Comparison of ENCODE assay signal across 14 cellular contexts in genomic region chr10:110056822-110057221, GRCh38. TPM values are rescaled to one million over a fixed set of nuclear protein-coding genes. Genes with fewer than 3 reads are reported as not detected.
DNase-seq lines count a peak whose midpoint lies in the region; ATAC-seq and TF ChIP-seq lines count a peak whose summit lies in the region.
"Had no signal": no experiment of that assay in that cellular context is flagged by ENCODE, and none has a peak within 500 bp of the region (broad histone marks: within the 10 kb centered on the region; RNA-seq: fewer than 3 reads in every experiment).

No MANE protein-coding gene starts in this region.

- peak overlapping the region; percentile 90 for H3K4me3 Mint-ChIP-seq in activated T-helper 17 cell treated with anti-CD3 and anti-CD28 coated beads, Interleukin-2, amount 50 U/mL, for 72 hours
- H3K4me3 Mint-ChIP-seq in H9 = no peak overlapping the region
- H3K4me3 Mint-ChIP-seq: activated CD4-positive, alpha-beta T cell treated with anti-CD3 and anti-CD28 coated beads, Interleukin-2, amount 10 ng/mL, durations not matched to agents 7 days and 5 days had no signal

- H2BK12ac ChIP-seq in H9 (ENCODE audit: insufficient read length, low read depth, low read length) = no peak overlapping the region

- H3K4me1 Mint-ChIP-seq in activated T-helper 17 cell treated with anti-CD3 and anti-CD28 coated beads, Interleukin-2, amount 50 U/mL, for 72 hours = peaks cover 59% of the 10 kb centered on the region
- peaks cover 5 to 8% of the 10 kb centered on the region in 2 experiments for H3K4me1 Mint-ChIP-seq in H9

- H2AK5ac ChIP-seq in H9 (ENCODE audit: insufficient read length, low read length) = no peak overlapping the region

- no peaks in the 10 kb centered on the region for H3K36me3 Mint-ChIP-seq in activated T-helper 17 cell treated with anti-CD3 and anti-CD28 coated beads, Interleukin-2, amount 50 U/mL, for 72 hours (ENCODE audit: low read depth)
- H3K36me3 Mint-ChIP-seq in H9 (ENCODE audit: insufficient read depth in 1 of 3, low read depth in 3 of 3) = no peaks in the 10 kb centered on the region

- H3K23me2 ChIP-seq in H9 (ENCODE audit: insufficient read length, low read depth, low read length, poor library complexity, severe bottlenecking) = no peaks in the 10 kb centered on the region

- H3K18ac ChIP-seq in H9 (ENCODE audit: insufficient read length, low read depth, low read length) = no peak overlapping the region

- H4K8ac ChIP-seq in H9 (replicated peaks; ENCODE audit: insufficient read length, low read depth, low read length) = no peak overlapping the region

- in situ Hi-C loops in Caki2 (cut with HindIII; ENCODE audit: low pct_unique_long_range_greater_than_20kb, low sequenced_read_pairs) = no loop called here

- POLR2A ChIA-PET in A673 (lab: Charles Lee; ENCODE audit: low non-redundant PET) = no interaction called here

- peaks cover 4% of the 10 kb centered on the region for H3K79me1 ChIP-seq in H9 (ENCODE audit: insufficient read depth, low read depth, low read length, poor library complexity, severe bottlenecking)

- DNase-seq in A673 (ENCODE audit: low spot score) (no peak), Caki2 (ENCODE audit: low read depth) (peak; percentile 36), glomerular visceral epithelial cell (ENCODE audit: extremely low spot score) (peak; percentile 39), mesenteric fat pad (ENCODE audit: low spot score) (no peak), H9 (no peak), NCI-H1105 treated with DMSO at 0.1 percent for 48 hours (lab: John Stamatoyannopoulos, UW) (no peak)
- DNase-seq in stimulated activated CD4-positive, alpha-beta T cell treated with anti-CD3 and anti-CD28 coated beads, Interleukin-4, amount 100 ng/mL, for 1 hour = no peak
- DNase-seq: activated CD4-positive, alpha-beta T cell treated with anti-CD3 and anti-CD28 coated beads, Interleukin-2, amount 10 ng/mL, durations not matched to agents 7 days and 5 days; activated naive CD4-positive, alpha-beta T cell treated with Interleukin-2 at 50 U/mL for 16 hours; CD8-positive, alpha-beta memory T cell; head of caudate nucleus; pancreas; stimulated activated naive CD8-positive, alpha-beta T cell treated with anti-CD3 and anti-CD28 coated beads, Interleukin-15, Interleukin-2, amounts not matched to agents 100 U/mL and 50 U/mL, for 24 hours had no signal

- intact Hi-C loops in A673 (cut with micrococcal nuclease; ENCODE audit: unreplicated experiment) = no loop called here

- no peak overlapping the region for H3K56ac ChIP-seq in H9 (ENCODE audit: insufficient read length, low read depth, low read length)

- H3K23ac ChIP-seq in H9 (ENCODE audit: insufficient read length, low read depth, low read length) = no peak overlapping the region

- no peak overlapping the region for H2AFZ ChIP-seq in H9 (ENCODE audit: low read length)

- H3K27ac ChIP-seq in A673 (ENCODE audit: low read depth, low read length, poor library complexity, severe bottlenecking) (peak overlapping the region; percentile 58), H9 (ENCODE audit: insufficient read length, low read depth, low read length) (no peak overlapping the region)
- H3K27ac ChIP-seq: pancreas had no signal

- H3K9ac ChIP-seq in H9 (ENCODE audit: extremely low read depth, insufficient read length, low read length) = no peak overlapping the region

- H3K4me1 ChIP-seq in A673 (ENCODE audit: insufficient read depth, low read length, poor library complexity, severe bottlenecking) = peaks cover 62% of the 10 kb centered on the region
- no peaks in the 10 kb centered on the region for H3K4me1 ChIP-seq in H9 (ENCODE audit: insufficient read depth, low read length)

- TF ChIP-seq CTCF in A673 (conservative IDR thresholded peaks at IDR 0.05; ENCODE audit: low read depth, low read length) = no peak
- TF ChIP-seq CTCF in H9 (conservative IDR thresholded peaks at IDR 0.05) = no peak

- no peaks in the 10 kb centered on the region for H3K9me3 Mint-ChIP-seq in activated T-helper 17 cell treated with anti-CD3 and anti-CD28 coated beads, Interleukin-2, amount 50 U/mL, for 72 hours
- no peaks in the 10 kb centered on the region for H3K9me3 Mint-ChIP-seq in H9
- H3K9me3 Mint-ChIP-seq: activated CD4-positive, alpha-beta T cell treated with anti-CD3 and anti-CD28 coated beads, Interleukin-2, amount 10 ng/mL, durations not matched to agents 7 days and 5 days; CD8-positive, alpha-beta memory T cell had no signal

- ATAC-seq in activated T-helper 17 cell treated with anti-CD3 and anti-CD28 coated beads, Interleukin-2, amount 50 U/mL, for 72 hours (replicated peaks) = no peak
- ATAC-seq: pancreas; stimulated activated naive CD8-positive, alpha-beta T cell treated with anti-CD3 and anti-CD28 coated beads, Interleukin-15, Interleukin-2, amounts not matched to agents 100 U/mL and 50 U/mL, for 24 hours had no signal

- H3K79me2 ChIP-seq in H9 (ENCODE audit: insufficient read depth, low read length) = no peaks in the 10 kb centered on the region; the same call in 1 of the 2 replicates

- H4K20me1 ChIP-seq in H9 (ENCODE audit: control insufficient read depth, insufficient read depth, insufficient read length) = no peaks in the 10 kb centered on the region

- H2BK20ac ChIP-seq in H9 (ENCODE audit: low read depth, low read length, poor library complexity, severe bottlenecking) = no peak overlapping the region

- no peaks in the 10 kb centered on the region for H3K9me3 ChIP-seq in A673 (ENCODE audit: low read depth, low read length, poor library complexity, severe bottlenecking)
- H3K9me3 ChIP-seq in H9 (ENCODE audit: control insufficient read depth, low read depth, low read length) = no peaks in the 10 kb centered on the region
- H3K9me3 ChIP-seq: pancreas had no signal

- H3K4me3 ChIP-seq in A673 (ENCODE audit: low read depth, low read length, poor library complexity, severe bottlenecking) = no peak overlapping the region
- H3K4me3 ChIP-seq: pancreas had no signal

- H4K5ac ChIP-seq in H9 (ENCODE audit: insufficient read length, low read depth, low read length) = no peak overlapping the region

- H3K27me3 Mint-ChIP-seq in activated T-helper 17 cell treated with anti-CD3 and anti-CD28 coated beads, Interleukin-2, amount 50 U/mL, for 72 hours = no peaks in the 10 kb centered on the region
- no peaks in the 10 kb centered on the region for H3K27me3 Mint-ChIP-seq in H9 (ENCODE audit: low read depth)
- H3K27me3 Mint-ChIP-seq: activated CD4-positive, alpha-beta T cell treated with anti-CD3 and anti-CD28 coated beads, Interleukin-2, amount 10 ng/mL, durations not matched to agents 7 days and 5 days; CD8-positive, alpha-beta memory T cell had no signal

- CTCF ChIA-PET in A673 (lab: Charles Lee) = interaction anchor here (1.4 kb wide), 1 partner anchor 77 kb away, joined by 5 read pairs; no protein-coding TSS in a partner anchor

- no peak overlapping the region for H3K4ac ChIP-seq in H9 (ENCODE audit: low read depth, low read length)

- no peak overlapping the region for H2BK5ac ChIP-seq in H9 (ENCODE audit: insufficient read length, low read length)

- H2BK120ac ChIP-seq in H9 (ENCODE audit: low read depth, low read length, poor library complexity, severe bottlenecking) = no peak overlapping the region

- H3K14ac ChIP-seq in H9 (ENCODE audit: insufficient read depth, low read length) = no peak overlapping the region

- no peak overlapping the region for H3T11ph ChIP-seq in H9 (ENCODE audit: low read length)

- no peaks in the 10 kb centered on the region for H3K36me3 ChIP-seq in A673 (ENCODE audit: insufficient read depth, low read length, poor library complexity, severe bottlenecking)
- H3K36me3 ChIP-seq: pancreas had no signal

- no peaks in the 10 kb centered on the region for H3K27me3 ChIP-seq in A673 (replicated peaks; ENCODE audit: insufficient read depth, low read depth, low read length, poor library complexity)
- no peaks in the 10 kb centered on the region for H3K27me3 ChIP-seq in H9 (ENCODE audit: insufficient read depth, low read length)
- H3K27me3 ChIP-seq: pancreas had no signal

- no CpG with 5 or more reads among the region's 2 CpGs for WGBS in H9 (ENCODE audit: extremely low coverage, insufficient read length, low lambda C conversion rate)

- no peak overlapping the region for H2BK15ac ChIP-seq in H9 (ENCODE audit: low read depth, low read length)

- H3K27ac Mint-ChIP-seq in activated T-helper 17 cell treated with anti-CD3 and anti-CD28 coated beads, Interleukin-2, amount 50 U/mL, for 72 hours = peak overlapping the region; percentile 92
- no peak overlapping the region for H3K27ac Mint-ChIP-seq in H9

- H4K91ac ChIP-seq in H9 (ENCODE audit: insufficient read length, low read depth, low read length) = no peak overlapping the region

- BruUV-seq in A673 (replicated peaks; lab: Mats Ljungman, UMichigan) = no TSS peak

- no peak overlapping the region for H3K4me2 ChIP-seq in H9 (ENCODE audit: insufficient read depth, insufficient read length, low read length)

RNA-seq across cellular contexts. Expression of gene ADD3, which starts 49.0 kb away (rescaled TPM):
- total RNA-seq in A673 (2021) (80.5 and 82.9 TPM in 2 replicates), mesenteric fat pad (89.6 TPM), H9 (2021) (59.9 and 66.4 TPM in 2 replicates)
- total RNA-seq in Caki2 (2014; rRNA removed; shearing (Covaris generic); ENCODE audit: low replicate concordance) = 110 and 342 TPM in 2 replicates
- total RNA-seq in activated T-helper 17 cell treated with anti-CD3 and anti-CD28 coated beads, Interleukin-2, amount 50 U/mL, for 72 hours = 100 to 1,000 TPM; 115 to 119 TPM

Comparison
In these comparisons a context has a peak if more than half of its experiments do, and no peak if none do; other contexts are left out.
1. DNase-seq: peak in Caki2 (single experiment) and glomerular visceral epithelial cell (single experiment); none in A673 (single experiment), stimulated activated CD4-positive, alpha-beta T cell treated with anti-CD3 and anti-CD28 coated beads, Interleukin-4, amount 100 ng/mL, for 1 hour (single experiment), mesenteric fat pad (single experiment), H9 (single experiment) and NCI-H1105 treated with DMSO at 0.1 percent for 48 hours (single experiment).